11 cellular contexts compared by ENCODE assay signal in genomic region chr3:43289401-43289800, GRCh38. TPM values are rescaled to one million over a fixed set of nuclear protein-coding genes. Genes with fewer than 3 reads are reported as not detected.
DNase-seq lines count a peak whose midpoint lies in the region; ATAC-seq and TF ChIP-seq lines count a peak whose summit lies in the region.
"Had no signal": no experiment of that assay in that cellular context is flagged by ENCODE, and none has a peak within 500 bp of the region (broad histone marks: within the 10 kb centered on the region; RNA-seq: fewer than 3 reads in every experiment).

No MANE protein-coding gene starts in this region.

- no peak for DNase-seq in heart right ventricle
- no peak for DNase-seq in left ventricle myocardium superior
- DNase-seq in central memory CD8-positive, alpha-beta T cell (ENCODE audit: low spot score in 2 of 2), result no peak
- DNase-seq in uterus, result no peak
- DNase-seq in NCI-H1417 treated with DMSO at 0.1 percent for 48 hours (lab: John Stamatoyannopoulos, UW), result no peak
- DNase-seq: activated CD4-positive, alpha-beta T cell treated with anti-CD3 and anti-CD28 coated beads for 4 hours; nucleus accumbens had no signal

- peaks cover 38% of the 10 kb centered on the region for H3K36me3 Mint-ChIP-seq in central memory CD8-positive, alpha-beta T cell (ENCODE audit: insufficient read depth)

- TF ChIP-seq POLR2A in uterus (IDR thresholded peaks at IDR 0.05), result no peak

- H3K27ac Mint-ChIP-seq in central memory CD8-positive, alpha-beta T cell (ENCODE audit: low read depth), result peak overlapping the region; percentile 90

- no peak for TF ChIP-seq CTCF in heart right ventricle (IDR thresholded peaks at IDR 0.05)
- no peak for TF ChIP-seq CTCF in uterus (IDR thresholded peaks at IDR 0.05)

- H3K4me1 ChIP-seq in heart right ventricle (peaks cover 17 to 88% (median 69%) of the 10 kb centered on the region in 9 donors), muscle layer of duodenum (ENCODE audit: control insufficient read depth in 1 of 2, insufficient read depth in 2 of 2, low read length in 2 of 2) (peaks cover 26 to 45% of the 10 kb centered on the region in 2 donors), uterus (peaks cover 0 to 7% of the 10 kb centered on the region in 2 donors)

- H3K4me3 ChIP-seq in heart right ventricle, result peak overlapping the region in 9 of 10 donors; percentile 1 to 74 (median 68)
- peak overlapping the region; percentile 84 to 91 for H3K4me3 ChIP-seq in muscle layer of duodenum (ENCODE audit: low read depth in 1 of 2, low read length in 2 of 2)
- peak overlapping the region in 1 of 2 donors; percentile 57 for H3K4me3 ChIP-seq in uterus

- ATAC-seq in heart right ventricle, result no peak
- no peak for ATAC-seq in left ventricle myocardium superior
- no peak for ATAC-seq in central memory CD8-positive, alpha-beta T cell (replicated peaks; ENCODE audit: extremely low read depth, poor library complexity, severe bottlenecking)
- no peak for ATAC-seq in HG03342 (IDR thresholded peaks at IDR 0.05; ENCODE audit: unreplicated experiment)
- no peak for ATAC-seq in GM21529 (IDR thresholded peaks at IDR 0.05; ENCODE audit: unreplicated experiment)

- intact Hi-C loops in heart right ventricle (cut with DNase I) (loop anchor here in 9 of 10 donors (5.0 to 10.0 kb wide), 13 partner anchors 33 to 335 kb away; partner anchors contain the start of gene ANO10 (in 1 of the 9)), left ventricle myocardium superior (cut with micrococcal nuclease) (no loop called here), uterus (cut with DNase I; ENCODE audit: low total_unique reads) (no loop called here)

- 43 to 49% methylated on average over 2 of the region's 2 CpGs for WGBS in heart right ventricle, 2 donors

- no peaks in the 10 kb centered on the region for H3K27me3 ChIP-seq in heart right ventricle
- no peaks in the 10 kb centered on the region for H3K27me3 ChIP-seq in muscle layer of duodenum (ENCODE audit: low read depth, low read length)
- H3K27me3 ChIP-seq in uterus, result no peaks in the 10 kb centered on the region

- H3K27me3 Mint-ChIP-seq in central memory CD8-positive, alpha-beta T cell, result no peaks in the 10 kb centered on the region

- H3K9me3 ChIP-seq in heart right ventricle, result no peaks in the 10 kb centered on the region
- H3K9me3 ChIP-seq in muscle layer of duodenum (ENCODE audit: control insufficient read depth in 1 of 2, low read length in 2 of 2), result no peaks in the 10 kb centered on the region
- no peaks in the 10 kb centered on the region for H3K9me3 ChIP-seq in uterus

- H3K9me3 Mint-ChIP-seq in central memory CD8-positive, alpha-beta T cell, result no peaks in the 10 kb centered on the region

- H3K27ac ChIP-seq in heart right ventricle (peak overlapping the region in 8 of 10 donors; percentile 89 to 98 (median 93)), muscle layer of duodenum (ENCODE audit: low read length) (peak overlapping the region; percentile 97), uterus (peak overlapping the region; percentile 76 to 98)
- H3K27ac ChIP-seq: C4-2B had no signal

- H3K4me1 Mint-ChIP-seq in central memory CD8-positive, alpha-beta T cell, result peaks cover 55% of the 10 kb centered on the region

- peak overlapping the region; percentile 87 for H3K4me3 Mint-ChIP-seq in central memory CD8-positive, alpha-beta T cell

- peaks cover 0 to 19% (median 0%) of the 10 kb centered on the region in 9 donors for H3K36me3 ChIP-seq in heart right ventricle
- H3K36me3 ChIP-seq in muscle layer of duodenum (ENCODE audit: control insufficient read depth in 1 of 2, insufficient read depth in 2 of 2, low read length in 2 of 2), result no peaks in the 10 kb centered on the region
- H3K36me3 ChIP-seq in uterus, result no peaks in the 10 kb centered on the region

RNA-seq across cellular contexts. Expression of gene SNRK, which starts 3.1 kb away (rescaled TPM):
- total RNA-seq in heart right ventricle (10 to 100 TPM; 20.9 to 51.9 (median 29.2) TPM), left ventricle myocardium superior (23.6 TPM), uterus (100 to 1,000 TPM in 2 of 4 donors, 10 to 100 TPM in 2; 57.1 to 109 (median 98.3) TPM)
- 10 to 100 TPM; 11.4 to 12.9 TPM for polyA plus RNA-seq in heart right ventricle

Comparison
In these comparisons a context has a peak if more than half of its experiments do, and no peak if none do; other contexts are left out.
1. intact Hi-C loops: an anchor here in heart right ventricle (5.0 to 10.0 kb wide); none called in left ventricle myocardium superior and uterus.